In the genomic region with DNA sequence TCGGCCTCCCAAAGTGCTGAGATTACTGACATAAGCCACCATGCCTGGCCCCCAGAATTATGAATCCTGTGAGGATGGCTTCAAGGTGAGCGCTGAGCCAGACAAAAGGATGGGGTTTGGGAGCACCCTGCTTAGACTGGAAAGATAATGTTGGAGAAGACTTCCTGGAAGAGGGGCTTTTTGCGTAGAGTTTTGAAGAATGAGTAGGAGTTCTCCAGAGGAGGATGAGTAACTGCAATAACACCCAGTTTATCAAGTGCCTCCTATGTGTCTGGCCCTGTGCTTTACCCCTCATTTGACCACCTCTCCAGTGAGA, we compare ENCODE assay signal across 11 cellular contexts. TPM values are rescaled to one million over a fixed set of nuclear protein-coding genes. Genes with fewer than 3 reads are reported as not detected.
DNase-seq lines count a peak whose midpoint lies in the region; ATAC-seq and TF ChIP-seq lines count a peak whose summit lies in the region.
"Had no signal": no experiment of that assay in that cellular context is flagged by ENCODE, and none has a peak within 500 bp of the region (broad histone marks: within the 10 kb centered on the region; RNA-seq: fewer than 3 reads in every experiment).

No MANE protein-coding gene starts in this region.

- H3K27ac ChIP-seq in BLaER1: no peak overlapping the region
- peak overlapping the region; percentile 51 for H3K27ac ChIP-seq in VCaP
- peak overlapping the region; percentile 81 for H3K27ac ChIP-seq in mesenchymal stem cell (ENCODE audit: low read length, poor library complexity, severe bottlenecking)
- H3K27ac ChIP-seq: heart right ventricle had no signal

- H3K27me3 ChIP-seq in BLaER1 (peaks cover 29% of the 10 kb centered on the region; the same call in 1 of the 2 replicates), mesenchymal stem cell (ENCODE audit: control insufficient read depth in 1 of 2, insufficient read depth in 1 of 2, low read length in 2 of 2) (no peaks in the 10 kb centered on the region)
- H3K27me3 ChIP-seq: MG63 had no signal

- H3K4me2 ChIP-seq in BLaER1: 0 out of 2 replicates have a peak overlapping the region, but pooled peaks have one; percentile 7
- no peak overlapping the region for H3K4me2 ChIP-seq in mesenchymal stem cell (ENCODE audit: low read length, poor library complexity, severe bottlenecking)

- H3K9me3 ChIP-seq in BLaER1: no peaks in the 10 kb centered on the region
- no peaks in the 10 kb centered on the region for H3K9me3 ChIP-seq in mesenchymal stem cell (ENCODE audit: control insufficient read depth, low read length)
- H3K9me3 ChIP-seq: MG63 had no signal

- peak overlapping the region; percentile 60 for H2BK5ac ChIP-seq in mesenchymal stem cell (ENCODE audit: low read depth, low read length, poor library complexity, severe bottlenecking)

- H2BK12ac ChIP-seq in mesenchymal stem cell (ENCODE audit: low read length in 2 of 2): peak overlapping the region; percentile 15 to 97

- H2AK5ac ChIP-seq in mesenchymal stem cell (ENCODE audit: low read length, severe bottlenecking): peak overlapping the region; percentile 83

- no peaks in the 10 kb centered on the region for H4K20me1 ChIP-seq in BLaER1

- peak overlapping the region; percentile 61 for H4K91ac ChIP-seq in mesenchymal stem cell (ENCODE audit: low read length)

- WGBS in mesenchymal stem cell: 61% methylated on average over 3 of the region's 3 CpGs

- H3K23ac ChIP-seq in mesenchymal stem cell (ENCODE audit: low read length in 2 of 2): no peak overlapping the region

- H3K4me3 ChIP-seq in BLaER1 (no peak overlapping the region), mesenchymal stem cell (ENCODE audit: insufficient read depth in 1 of 2, low read depth in 1 of 2, low read length in 2 of 2) (no peak overlapping the region)

- ATAC-seq in GM19452 (IDR thresholded peaks at IDR 0.05; ENCODE audit: unreplicated experiment) (no peak), GM19023 (IDR thresholded peaks at IDR 0.05; ENCODE audit: unreplicated experiment) (no peak), GM21526 (IDR thresholded peaks at IDR 0.05; ENCODE audit: low FRiP score, unreplicated experiment) (no peak)

- H3K14ac ChIP-seq in mesenchymal stem cell (ENCODE audit: low read length in 2 of 2): no peak overlapping the region

- no peaks in the 10 kb centered on the region for H3K79me1 ChIP-seq in mesenchymal stem cell (replicated peaks; ENCODE audit: low read length, poor library complexity, severe bottlenecking)

- H4K8ac ChIP-seq in mesenchymal stem cell (ENCODE audit: low read length): peak overlapping the region; percentile 72

- TF ChIP-seq CTCF in VCaP (conservative IDR thresholded peaks at IDR 0.05): no peak

- H3K4me1 ChIP-seq in BLaER1: peaks cover 41% of the 10 kb centered on the region
- peaks cover 45% of the 10 kb centered on the region for H3K4me1 ChIP-seq in mesenchymal stem cell (ENCODE audit: control insufficient read depth, insufficient read depth, low read depth, low read length)

- H3K18ac ChIP-seq in mesenchymal stem cell (ENCODE audit: low read depth in 1 of 2, low read length in 2 of 2): peak overlapping the region; percentile 17 to 71

- peak overlapping the region; percentile 33 for H2BK15ac ChIP-seq in mesenchymal stem cell (ENCODE audit: low read depth, poor library complexity, severe bottlenecking)

- peak overlapping the region; percentile 15 for H2BK120ac ChIP-seq in mesenchymal stem cell (ENCODE audit: low read depth, low read length)

- H3K36me3 ChIP-seq in BLaER1 (no peaks in the 10 kb centered on the region), mesenchymal stem cell (ENCODE audit: control insufficient read depth in 1 of 2, insufficient read depth in 2 of 2, low read depth in 1 of 2, low read length in 2 of 2) (peaks cover 16 to 40% of the 10 kb centered on the region in 2 experiments)

- no peak for DNase-seq in mesenchymal stem cell
- DNase-seq: activated CD4-positive, alpha-beta T cell treated with anti-CD3 and anti-CD28 coated beads, Interleukin-2, amount 50 U/mL, for 48 hours; activated effector memory CD4-positive, alpha-beta T cell treated with Interleukin-2 at 50 U/mL for 16 hours; stimulated activated CD4-positive, alpha-beta T cell treated with anti-CD3 and anti-CD28 coated beads, Interleukin-15, amount 100 ng/mL, for 24 hours had no signal

- H2AFZ ChIP-seq in mesenchymal stem cell (ENCODE audit: low read depth, low read length): no peak overlapping the region

- peak overlapping the region; percentile 15 to 55 for H3K4ac ChIP-seq in mesenchymal stem cell (ENCODE audit: low read depth in 1 of 2, low read length in 2 of 2)

- H3K9ac ChIP-seq in BLaER1 (no peak overlapping the region), mesenchymal stem cell (ENCODE audit: low read length) (peak overlapping the region; percentile 10)

RNA-seq across cellular contexts. Expression of a gene that starts 0.6 kb away (rescaled TPM):
- polyA plus RNA-seq in mesenchymal stem cell (2013, experiment 1 of 2): 355 TPM
- 348 TPM for polyA plus RNA-seq in mesenchymal stem cell (2013, experiment 2 of 2)

RNA-seq across cellular contexts. Expression of a gene that starts 12.1 kb away (rescaled TPM):
- polyA plus RNA-seq in mesenchymal stem cell (2013, experiment 1 of 2): 1.0 TPM
- 1.1 TPM for polyA plus RNA-seq in mesenchymal stem cell (2013, experiment 2 of 2)

RNA-seq across cellular contexts. Expression of a gene that starts 33.9 kb away (rescaled TPM):
- 88.5 TPM for polyA plus RNA-seq in mesenchymal stem cell (2013, experiment 1 of 2)
- polyA plus RNA-seq in mesenchymal stem cell (2013, experiment 2 of 2): 97.4 TPM

RNA-seq across cellular contexts. Expression of a gene that starts 44.9 kb away (rescaled TPM):
- 69.3 TPM for polyA plus RNA-seq in mesenchymal stem cell (2013, experiment 1 of 2)
- 64.4 TPM for polyA plus RNA-seq in mesenchymal stem cell (2013, experiment 2 of 2)

RNA-seq across cellular contexts. Expression of a gene that starts 52.6 kb away (rescaled TPM):
- 83.2 TPM for polyA plus RNA-seq in mesenchymal stem cell (2013, experiment 1 of 2)
- polyA plus RNA-seq in mesenchymal stem cell (2013, experiment 2 of 2): 85.1 TPM
